ENCODE assay signal across 7 cellular contexts in the genomic region with DNA sequence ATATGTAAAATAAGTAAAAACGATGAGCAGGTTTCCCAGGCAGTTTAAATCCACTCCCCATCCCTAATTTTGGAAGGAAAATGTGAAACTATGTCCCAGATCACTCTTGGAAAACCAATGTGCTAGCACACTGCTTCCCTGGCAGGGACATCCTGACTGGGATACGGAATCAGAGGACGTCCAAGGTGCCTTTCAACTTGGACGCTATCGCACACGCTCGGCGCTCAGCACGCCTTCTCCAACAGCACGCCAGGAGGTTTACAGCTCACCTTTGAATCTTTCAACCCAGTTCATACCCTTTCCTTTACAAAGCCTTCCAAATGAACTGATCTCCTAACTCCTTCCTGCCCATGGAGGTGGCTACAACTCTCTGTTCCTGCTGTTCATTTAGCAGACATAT.
"Had no signal": no experiment of that assay in that cellular context is flagged by ENCODE, and none has a peak within 500 bp of the region (broad histone marks: within the 10 kb centered on the region; RNA-seq: fewer than 3 reads in every experiment).

No MANE protein-coding gene starts in this region.

- H3K4me1 Mint-ChIP-seq: GM23338 had no signal

- H3K27ac Mint-ChIP-seq: GM23338, HFFc6 had no signal

- H3K36me3 ChIP-seq: HAP-1 had no signal

- ATAC-seq: GM23338, HCT116, K562 had no signal

- H3K27ac ChIP-seq: HL-60 had no signal

- H3K9me3 ChIP-seq: HAP-1 had no signal

- H3K9me3 Mint-ChIP-seq: GM23338, HFFc6 had no signal

- H2AFZ ChIP-seq: GM23338 had no signal

- H3K4me3 Mint-ChIP-seq: GM23338, HFFc6 had no signal

- DNase-seq: HFFc6, IMR-90 had no signal

- H3K4me2 ChIP-seq: GM23338 had no signal

- H3K4me3 ChIP-seq: GM23338, HAP-1, K562 had no signal
